17 cellular contexts compared by ENCODE assay signal in genomic region chr12:67944093-67944492, GRCh38. TPM values are rescaled to one million over a fixed set of nuclear protein-coding genes. Genes with fewer than 3 reads are reported as not detected.
DNase-seq lines count a peak whose midpoint lies in the region; ATAC-seq, FAIRE-seq and TF ChIP-seq lines count a peak whose summit lies in the region.
"Had no signal": no experiment of that assay in that cellular context is flagged by ENCODE, and none has a peak within 500 bp of the region (broad histone marks: within the 10 kb centered on the region; RNA-seq: fewer than 3 reads in every experiment).

No MANE protein-coding gene starts in this region.

- H3K9me2 ChIP-seq in SK-N-SH: no peaks in the 10 kb centered on the region

- no peak overlapping the region for H3K4ac ChIP-seq in mesenchymal stem cell (ENCODE audit: low read depth in 1 of 2, low read length in 2 of 2)

- H3K9ac ChIP-seq in SK-N-SH (no peak overlapping the region), mesenchymal stem cell (ENCODE audit: low read length) (no peak overlapping the region)
- H3K9ac ChIP-seq: BLaER1 treated with 17β-estradiol and CSF1 and Interleukin-3, amounts not matched to agents 10 nM and 100 nM had no signal

- H2BK15ac ChIP-seq in mesenchymal stem cell (ENCODE audit: low read depth, poor library complexity, severe bottlenecking): no peak overlapping the region

- no peak overlapping the region for H4K91ac ChIP-seq in mesenchymal stem cell (ENCODE audit: low read length)

- no peak overlapping the region for H2BK120ac ChIP-seq in mesenchymal stem cell (ENCODE audit: low read depth, low read length)

- CTCF ChIA-PET in SK-N-SH (lab: Yijun Ruan, JAX): interaction anchor here (1.6 to 2.1 kb wide), 2 partner anchors 279 to 298 kb away, joined by 4 to 5 read pairs; no protein-coding TSS in a partner anchor

- no peak overlapping the region for H3K18ac ChIP-seq in mesenchymal stem cell (ENCODE audit: low read depth in 1 of 2, low read length in 2 of 2)

- peak overlapping the region; percentile 26; the same call in 1 of the 2 replicates for H2AFZ ChIP-seq in SK-N-SH (ENCODE audit: low read depth)
- H2AFZ ChIP-seq in mesenchymal stem cell (ENCODE audit: low read depth, low read length): no peak overlapping the region

- H4K20me1 ChIP-seq in SK-N-SH (ENCODE audit: insufficient read depth): no peaks in the 10 kb centered on the region
- H4K20me1 ChIP-seq: BLaER1 treated with 17β-estradiol and CSF1 and Interleukin-3, amounts not matched to agents 10 nM and 100 nM had no signal

- H3K4me2 ChIP-seq in SK-N-SH: no peak overlapping the region
- no peak overlapping the region for H3K4me2 ChIP-seq in mesenchymal stem cell (ENCODE audit: low read length, poor library complexity, severe bottlenecking)
- H3K4me2 ChIP-seq: BLaER1 treated with 17β-estradiol and CSF1 and Interleukin-3, amounts not matched to agents 10 nM and 100 nM had no signal

- no peak overlapping the region for H2BK12ac ChIP-seq in mesenchymal stem cell (ENCODE audit: low read length in 2 of 2)

- POLR2A ChIA-PET in SK-N-SH (lab: Yijun Ruan, JAX): no interaction called here

- H3K23ac ChIP-seq in mesenchymal stem cell (ENCODE audit: low read length in 2 of 2): no peak overlapping the region

- H3F3A ChIP-seq in SK-N-SH (replicated peaks; ENCODE audit: insufficient read depth): peaks cover 8% of the 10 kb centered on the region

- H3K4me1 ChIP-seq in SK-N-SH (ENCODE audit: control insufficient read depth in 1 of 2, insufficient read depth in 2 of 2, low read depth in 1 of 2, low read length in 1 of 2) (peaks cover 3 to 8% of the 10 kb centered on the region in 2 experiments; a peak in 2 of 4 replicates), mesenchymal stem cell (ENCODE audit: control insufficient read depth, insufficient read depth, low read depth, low read length) (no peaks in the 10 kb centered on the region), small intestine (ENCODE audit: control insufficient read depth in 2 of 2, insufficient read depth in 1 of 2, low read depth in 1 of 2, low read length in 1 of 2) (no peaks in the 10 kb centered on the region)
- H3K4me1 ChIP-seq: HAP-1 had no signal

- TF ChIP-seq EP300 in SK-N-SH (IDR thresholded peaks at IDR 0.05; ENCODE audit: borderline replicate concordance in 1 of 2, low read depth in 1 of 2, low read length in 1 of 2): no peak

- H3K9me3 ChIP-seq in SK-N-SH: no peaks in the 10 kb centered on the region
- H3K9me3 ChIP-seq in mesenchymal stem cell (ENCODE audit: control insufficient read depth, low read length): no peaks in the 10 kb centered on the region
- no peaks in the 10 kb centered on the region for H3K9me3 ChIP-seq in small intestine (ENCODE audit: control insufficient read depth, low read depth)
- H3K9me3 ChIP-seq: BLaER1 treated with 17β-estradiol and CSF1 and Interleukin-3, amounts not matched to agents 10 nM and 100 nM; HAP-1 had no signal

- H3K79me1 ChIP-seq in mesenchymal stem cell (replicated peaks; ENCODE audit: low read length, poor library complexity, severe bottlenecking): no peaks in the 10 kb centered on the region

- no peak overlapping the region for H3K27ac ChIP-seq in SK-N-SH (ENCODE audit: low read depth in 2 of 2, low read length in 1 of 2)
- no peak overlapping the region for H3K27ac ChIP-seq in mesenchymal stem cell (ENCODE audit: low read length, poor library complexity, severe bottlenecking)
- no peak overlapping the region for H3K27ac ChIP-seq in small intestine (ENCODE audit: low read depth in 1 of 2, low read length in 1 of 2)
- H3K27ac ChIP-seq: 22Rv1; BLaER1 treated with 17β-estradiol and CSF1 and Interleukin-3, amounts not matched to agents 10 nM and 100 nM; HL-60 had no signal

- H3K36me3 ChIP-seq in SK-N-SH (replicated peaks in 1 of 2; ENCODE audit: control insufficient read depth in 1 of 2, insufficient read depth in 2 of 2, low read length in 1 of 2): no peaks in the 10 kb centered on the region
- no peaks in the 10 kb centered on the region for H3K36me3 ChIP-seq in mesenchymal stem cell (ENCODE audit: control insufficient read depth in 1 of 2, insufficient read depth in 2 of 2, low read depth in 1 of 2, low read length in 2 of 2)
- no peaks in the 10 kb centered on the region for H3K36me3 ChIP-seq in small intestine (ENCODE audit: control insufficient read depth in 2 of 2, insufficient read depth in 2 of 2, low read length in 2 of 2)
- H3K36me3 ChIP-seq: BLaER1 treated with 17β-estradiol and CSF1 and Interleukin-3, amounts not matched to agents 10 nM and 100 nM; HAP-1 had no signal

- H4K8ac ChIP-seq in mesenchymal stem cell (ENCODE audit: low read length): no peak overlapping the region

- no peaks in the 10 kb centered on the region for H3K79me2 ChIP-seq in SK-N-SH (ENCODE audit: insufficient read depth)

- H3K27me3 ChIP-seq in SK-N-SH (ENCODE audit: insufficient read depth): no peaks in the 10 kb centered on the region
- no peaks in the 10 kb centered on the region for H3K27me3 ChIP-seq in mesenchymal stem cell (ENCODE audit: control insufficient read depth in 1 of 2, insufficient read depth in 1 of 2, low read length in 2 of 2)
- H3K27me3 ChIP-seq in small intestine (ENCODE audit: control insufficient read depth in 2 of 2, insufficient read depth in 2 of 2, low read length in 2 of 2): no peaks in the 10 kb centered on the region
- H3K27me3 ChIP-seq: BLaER1 treated with 17β-estradiol and CSF1 and Interleukin-3, amounts not matched to agents 10 nM and 100 nM had no signal

- no peak overlapping the region for H2BK5ac ChIP-seq in mesenchymal stem cell (ENCODE audit: low read depth, low read length, poor library complexity, severe bottlenecking)

- peak overlapping the region; percentile 51 for H2AK5ac ChIP-seq in mesenchymal stem cell (ENCODE audit: low read length, severe bottlenecking)

- FAIRE-seq in small intestine (lab: Jason Lieb, UNC): peak; percentile 44

- H3K4me3 ChIP-seq in SK-N-SH (ENCODE audit: low read depth in 2 of 2, low read length in 1 of 2) (no peak overlapping the region), mesenchymal stem cell (ENCODE audit: insufficient read depth in 1 of 2, low read depth in 1 of 2, low read length in 2 of 2) (no peak overlapping the region), small intestine (ENCODE audit: low read depth in 1 of 2, low read length in 2 of 2) (no peak overlapping the region)
- H3K4me3 ChIP-seq: BLaER1 treated with 17β-estradiol and CSF1 and Interleukin-3, amounts not matched to agents 10 nM and 100 nM; HAP-1 had no signal

- TF ChIP-seq RAD21 in SK-N-SH (IDR thresholded peaks at IDR 0.05; ENCODE audit: low read length): no peak

- DNase-seq in SK-N-SH (no peak), mesenchymal stem cell (no peak), small intestine (no peak), AG08395 (ENCODE audit: low spot score) (no peak)
- no peak for DNase-seq in stimulated activated CD4-positive, alpha-beta T cell treated with anti-CD3 and anti-CD28 coated beads, Interleukin-2, amount 100 ng/mL, for 48 hours
- DNase-seq: Calu3, DMS79 treated with DMSO at 0.1 percent for 48 hours, GF-D8, IMR-90, KBM-7 had no signal

- no peak for ATAC-seq in SK-N-SH treated with all-trans-retinoic acid at 6 μM for 48 hours
- ATAC-seq in HG03571 (IDR thresholded peaks at IDR 0.05; ENCODE audit: unreplicated experiment): no peak

- no peak for TF ChIP-seq CTCF in SK-N-SH (IDR thresholded peaks at IDR 0.05)

- no peak overlapping the region for H3K14ac ChIP-seq in mesenchymal stem cell (ENCODE audit: low read length in 2 of 2)

- 84% methylated on average over 5 of the region's 5 CpGs for WGBS in SK-N-SH (ENCODE audit: low lambda C conversion rate)
- WGBS in mesenchymal stem cell: 90% methylated on average over 3 of the region's 5 CpGs
- WGBS in small intestine, 3 donors: 76 to 83% (median 83%) methylated on average over 5 of the region's 5 CpGs

TF ChIP-seq in SK-N-SH, 30 proteins besides CTCF, POLR2A, EP300 and RAD21 (continues in another document):
- no peak for TF ChIP-seq SMC3 (IDR thresholded peaks at IDR 0.05; ENCODE audit: low read depth, low read length)
- no peak for TF ChIP-seq POLR2AphosphoS5 (IDR thresholded peaks at IDR 0.05; ENCODE audit: low read depth, low read length)
- no peak for TF ChIP-seq GABPA (IDR thresholded peaks at IDR 0.05; ENCODE audit: low read depth)

TF ChIP-seq in SK-N-SH treated with all-trans-retinoic acid at 6 μM for 48 hours, 23 proteins besides CTCF, POLR2A, EP300 and RAD21 (continues in another document):
- TF ChIP-seq ZFP30 (CRISPR knock-in tag; IDR thresholded peaks at IDR 0.05): no peak
- TF ChIP-seq GLIS3 (CRISPR knock-in tag; IDR thresholded peaks at IDR 0.05): no peak
- no peak for TF ChIP-seq ZC3H10 (CRISPR knock-in tag; IDR thresholded peaks at IDR 0.05)
- TF ChIP-seq CREB5 (CRISPR knock-in tag; IDR thresholded peaks at IDR 0.05; ENCODE audit: low read depth): no peak
- no peak for TF ChIP-seq ZNF70 (CRISPR knock-in tag; IDR thresholded peaks at IDR 0.05)
- TF ChIP-seq ZFP3 (CRISPR knock-in tag; IDR thresholded peaks at IDR 0.05): no peak
- TF ChIP-seq CSRNP3 (CRISPR knock-in tag; IDR thresholded peaks at IDR 0.05): no peak

RNA-seq across cellular contexts. Expression of gene IFNG-AS1, which starts 45.2 kb away (rescaled TPM):
- polyA plus RNA-seq in SK-N-SH (2012; rRNA removed) (not detected in 2 replicates), small intestine (not detected)
- polyA plus RNA-seq in SK-N-SH (2012; cell fraction: cytosol; rRNA removed): 0.01 TPM in 1 of 2 replicates, not detected in the other
- not detected in 2 replicates for polyA plus RNA-seq in SK-N-SH (2012; cell fraction: nucleus; rRNA removed)
- polyA plus RNA-seq in mesenchymal stem cell (2013, experiment 1 of 2): not detected
- not detected for polyA plus RNA-seq in mesenchymal stem cell (2013, experiment 2 of 2)
- polyA plus RNA-seq: AG04450, IMR-90 had no signal
